In genomic region chr20:56200456-56200855, GRCh38 we compare ENCODE assay signal across 16 cellular contexts. TPM values are rescaled to one million over a fixed set of nuclear protein-coding genes. Genes with fewer than 3 reads are reported as not detected.
DNase-seq lines count a peak whose midpoint lies in the region; ATAC-seq, FAIRE-seq and TF ChIP-seq lines count a peak whose summit lies in the region.
"Had no signal": no experiment of that assay in that cellular context is flagged by ENCODE, and none has a peak within 500 bp of the region (broad histone marks: within the 10 kb centered on the region; RNA-seq: fewer than 3 reads in every experiment).

No MANE protein-coding gene starts in this region.

- no peak overlapping the region for H3K4me2 ChIP-seq in HepG2 (ENCODE audit: low read depth, low read length)

- H3K9me3 ChIP-seq in HepG2 (ENCODE audit: low read length) = peaks cover 65% of the 10 kb centered on the region
- no peaks in the 10 kb centered on the region for H3K9me3 ChIP-seq in right lobe of liver

- no peaks in the 10 kb centered on the region for H4K20me1 ChIP-seq in HepG2 (ENCODE audit: insufficient read depth, low read length)

- no peaks in the 10 kb centered on the region for H3K36me3 ChIP-seq in HepG2 (replicated peaks in 1 of 2; ENCODE audit: control insufficient read depth in 1 of 2, insufficient read depth in 2 of 2, low read length in 2 of 2)
- no peaks in the 10 kb centered on the region for H3K36me3 ChIP-seq in right lobe of liver

- no peak overlapping the region for H2AFZ ChIP-seq in HepG2 (ENCODE audit: low read length)

- in situ Hi-C loops in HepG2 (cut with HindIII; ENCODE audit: extremely low pct_ligation_motif_present, low pct_unique_long_range_greater_than_20kb) = no loop called here

- no peak overlapping the region for H3K9ac ChIP-seq in HepG2 (ENCODE audit: insufficient read depth, low read depth, low read length)

- no peak for TF ChIP-seq POLR2A in HepG2 (IDR thresholded peaks at IDR 0.05; ENCODE audit: insufficient read depth in 1 of 2, low read depth in 2 of 2, low read length in 2 of 2)
- no peak for TF ChIP-seq POLR2A in right lobe of liver (IDR thresholded peaks at IDR 0.05)
- no peak for TF ChIP-seq POLR2A in NB4 (IDR thresholded peaks at IDR 0.05; ENCODE audit: extremely low read depth, insufficient read length)

- H3K27ac ChIP-seq in HepG2 (ENCODE audit: extremely low read length, insufficient read depth, low read length) (no peak overlapping the region), right lobe of liver (no peak overlapping the region)

- BruUV-seq in HepG2 (replicated peaks; lab: Mats Ljungman, UMichigan) = no TSS peak

- intact Hi-C loops in HepG2 (cut with micrococcal nuclease; ENCODE audit: unreplicated experiment) (no loop called here), right lobe of liver (cut with DNase I) (no loop called here)

- POLR2A ChIA-PET in HepG2 (lab: Yijun Ruan, JAX) = no interaction called here

- H3K4me1 ChIP-seq in HepG2 (ENCODE audit: insufficient read depth, low read length) (no peaks in the 10 kb centered on the region), right lobe of liver (no peaks in the 10 kb centered on the region)

- no peaks in the 10 kb centered on the region for H3K79me2 ChIP-seq in HepG2 (ENCODE audit: insufficient read depth, low read length)

- CTCF ChIA-PET in HepG2 (lab: Yijun Ruan, JAX; ENCODE audit: low intra/inter-chr PET ratio, low total read pairs) = no interaction called here

- ATAC-seq in HepG2 (no peak), right lobe of liver (no peak), HG02571 (IDR thresholded peaks at IDR 0.05; ENCODE audit: unreplicated experiment) (no peak)
- ATAC-seq: natural killer cell treated with Interleukin-12 subunit alpha and Interleukin-12 subunit beta and Interleukin-15 and Interleukin-18, amount 100 ng/mL, for 72 hours; stimulated activated naive CD8-positive, alpha-beta T cell treated with anti-CD3 and anti-CD28 coated beads, Interleukin-15, Interleukin-2, amounts not matched to agents 100 U/mL and 50 U/mL, for 24 hours had no signal

- TF ChIP-seq EP300 in HepG2 (IDR thresholded peaks at IDR 0.05; ENCODE audit: low read depth in 2 of 2, low read length in 2 of 2) (no peak), HepG2 (CRISPR knock-in tag; IDR thresholded peaks at IDR 0.05; ENCODE audit: borderline replicate concordance) (no peak)

- no peaks in the 10 kb centered on the region for H3K27me3 ChIP-seq in HepG2 (ENCODE audit: control insufficient read depth in 1 of 2, insufficient read depth in 2 of 2, low read length in 2 of 2)
- no peaks in the 10 kb centered on the region for H3K27me3 ChIP-seq in right lobe of liver

- peak; percentile 48 for FAIRE-seq in HepG2 (lab: Jason Lieb, UNC)
- FAIRE-seq: endometrium had no signal

- DNase-seq in HepG2 (ENCODE audit: low spot score) (peak; percentile 10), right lobe of liver (no peak), NB4 (ENCODE audit: low read depth) (peak; percentile 50), dermis blood vessel endothelial cell (peak; percentile 3), GOT3 (lab: John Stamatoyannopoulos, UW) (no peak), NCI-H2029 treated with DMSO at 0.1 percent for 48 hours (lab: John Stamatoyannopoulos, UW) (no peak), NCI-H446 treated with DMSO at 0.1 percent for 48 hours (lab: John Stamatoyannopoulos, UW) (no peak)
- DNase-seq: activated CD4-positive, alpha-beta T cell treated with anti-CD3 and anti-CD28 coated beads for 48 hours; activated naive CD8-positive, alpha-beta T cell treated with anti-CD3 and anti-CD28 coated beads for 36 hours; immature natural killer cell; NCI-H1694; stimulated activated naive CD8-positive, alpha-beta T cell treated with anti-CD3 and anti-CD28 coated beads, Interleukin-15, Interleukin-2, amounts not matched to agents 100 U/mL and 50 U/mL, for 24 hours had no signal

- no peak for TF ChIP-seq RAD21 in HepG2 (CRISPR knock-in tag; IDR thresholded peaks at IDR 0.05)

- TF ChIP-seq CTCF in HepG2 (CRISPR knock-in tag; IDR thresholded peaks at IDR 0.05) (peak; percentile 50), right lobe of liver (IDR thresholded peaks at IDR 0.05) (no peak), NB4 (IDR thresholded peaks at IDR 0.05; ENCODE audit: low read depth, low read length) (peak; percentile 65)

- H3K4me3 ChIP-seq in HepG2 (replicated peaks in 1 of 3; ENCODE audit: insufficient read depth in 1 of 3, low read depth in 2 of 3, low read length in 3 of 3) = no peak overlapping the region
- H3K4me3 ChIP-seq in right lobe of liver = no peak overlapping the region
- no peak overlapping the region for H3K4me3 ChIP-seq in NB4 (ENCODE audit: low read depth, low read length)

- 19% methylated on average over 3 of the region's 3 CpGs for WGBS in HepG2 (ENCODE audit: low lambda C conversion rate)
- WGBS in right lobe of liver (ENCODE audit: insufficient coverage, low coverage, low lambda C conversion rate, missing lambda C conversion rate) = no CpG with 5 or more reads among the region's 3 CpGs

TF ChIP-seq in HepG2, 621 proteins besides CTCF, POLR2A, EP300 and RAD21 (continues in another document):
- no peak for TF ChIP-seq ZMAT5 (CRISPR knock-in tag; IDR thresholded peaks at IDR 0.05; ENCODE audit: borderline replicate concordance, low read depth)
- no peak for TF ChIP-seq MLLT10 (CRISPR knock-in tag; IDR thresholded peaks at IDR 0.05)
- TF ChIP-seq E2F1 (CRISPR knock-in tag; IDR thresholded peaks at IDR 0.05) = no peak
- TF ChIP-seq ZBTB38 (CRISPR knock-in tag; IDR thresholded peaks at IDR 0.05) = no peak
- no peak for TF ChIP-seq ZNF703 (CRISPR knock-in tag; IDR thresholded peaks at IDR 0.05; ENCODE audit: borderline replicate concordance)
- 0 out of 2 replicates have a peak, but pooled peaks have one; percentile 36 for TF ChIP-seq CBX5 (CRISPR knock-in tag; IDR thresholded peaks at IDR 0.05; ENCODE audit: borderline replicate concordance)
- TF ChIP-seq ZNF101 (CRISPR knock-in tag; IDR thresholded peaks at IDR 0.05; ENCODE audit: borderline replicate concordance, low read depth) = no peak
- TF ChIP-seq SETDB1 (CRISPR knock-in tag; IDR thresholded peaks at IDR 0.05; ENCODE audit: borderline replicate concordance) = peak; percentile 99
- no peak for TF ChIP-seq ZNF75D (CRISPR knock-in tag; IDR thresholded peaks at IDR 0.05; ENCODE audit: borderline replicate concordance)
- TF ChIP-seq ZNF30 (CRISPR knock-in tag; IDR thresholded peaks at IDR 0.05) = no peak

RNA-seq across cellular contexts. Expression of gene MC3R, which starts 48.1 kb away (rescaled TPM):
- not detected in 2 replicates for total RNA-seq in HepG2 (2016; rRNA removed; fragmentation: Illumina TruSeq; extraction: Trizol)
- not detected in 2 replicates for total RNA-seq in HepG2 (2016; cell fraction: cytosol; rRNA removed; fragmentation: Illumina TruSeq; extraction: Trizol; ENCODE audit: low read depth)
- not detected in 2 replicates for total RNA-seq in HepG2 (2016; cell fraction: insoluble cytoplasmic fraction; rRNA removed; fragmentation: Illumina TruSeq; extraction: Trizol)
- total RNA-seq in HepG2 (2016; cell fraction: membrane; rRNA removed; fragmentation: Illumina TruSeq; extraction: Trizol) = not detected in 2 replicates
- not detected in 2 replicates for total RNA-seq in HepG2 (2016; cell fraction: nucleus; rRNA removed; fragmentation: Illumina TruSeq; extraction: Trizol)
- polyA plus RNA-seq in HepG2 (2011; rRNA removed) = not detected in 2 replicates
- polyA plus RNA-seq in HepG2 (2011; cell fraction: cytosol; rRNA removed) = not detected in 2 replicates
- not detected in 2 replicates for polyA plus RNA-seq in HepG2 (2011; cell fraction: nucleus; rRNA removed)
- not detected in 2 replicates for polyA plus RNA-seq in HepG2 (2012)
- not detected in 2 replicates for polyA plus RNA-seq in HepG2 (2016; cell fraction: cytosol; fragmentation: Illumina TruSeq; extraction: Trizol; ENCODE audit: low read depth)
- not detected in 2 replicates for polyA plus RNA-seq in HepG2 (2016; cell fraction: insoluble cytoplasmic fraction; fragmentation: Illumina TruSeq; extraction: Trizol; ENCODE audit: low read depth)
- not detected in 2 replicates for polyA plus RNA-seq in HepG2 (2016; cell fraction: membrane; fragmentation: Illumina TruSeq; extraction: Trizol; ENCODE audit: low read depth)
- not detected in 2 replicates for polyA plus RNA-seq in HepG2 (2016; cell fraction: nucleus; fragmentation: Illumina TruSeq; extraction: Trizol; ENCODE audit: insufficient read depth, low read depth)
- polyA minus RNA-seq in HepG2 (2011; rRNA and poly(A)+ RNA removed; ENCODE audit: low replicate concordance) = not detected in 2 replicates
- polyA minus RNA-seq in HepG2 (2011; cell fraction: cytosol; rRNA and poly(A)+ RNA removed) = not detected in 2 replicates
- polyA minus RNA-seq in HepG2 (2011; cell fraction: nucleus; rRNA and poly(A)+ RNA removed) = not detected in 2 replicates
- not detected for total RNA-seq in right lobe of liver
- total RNA-seq in dermis blood vessel endothelial cell = not detected in 2 replicates
- total RNA-seq: activated naive CD8-positive, alpha-beta T cell treated with anti-CD3 and anti-CD28 coated beads for 36 hours; natural killer cell treated with Interleukin-12 subunit alpha and Interleukin-12 subunit beta and Interleukin-15 and Interleukin-18, amount 100 ng/mL, for 72 hours; RPMI7951 had no signal
- polyA plus RNA-seq: immature natural killer cell had no signal

Comparison
In these comparisons a context has a peak if more than half of its experiments do, and no peak if none do; other contexts are left out.
1. DNase-seq: peak in HepG2 (single experiment), NB4 (single experiment) and dermis blood vessel endothelial cell (single experiment); none in right lobe of liver (0 of 3), GOT3 (single experiment), NCI-H2029 treated with DMSO at 0.1 percent for 48 hours (single experiment) and NCI-H446 treated with DMSO at 0.1 percent for 48 hours (single experiment).
2. CTCF ChIP-seq: peak in HepG2 (single experiment) and NB4 (single experiment); none in right lobe of liver (0 of 4).